ENCODE assay signal across 8 cellular contexts in genomic region chr15:91271565-91272153, GRCh38.
DNase-seq lines count a peak whose midpoint lies in the region; ATAC-seq, FAIRE-seq and TF ChIP-seq lines count a peak whose summit lies in the region.

No MANE protein-coding gene starts in this region.

- H3K27ac ChIP-seq in HEK293 (ENCODE audit: extremely low read depth, low read depth, low read length) (no peak overlapping the region), left lung (no peak overlapping the region)

- H3K4me1 ChIP-seq in HEK293 (ENCODE audit: control insufficient read depth, insufficient read depth, low read length) (no peaks in the 10 kb centered on the region), left lung (peaks cover 0 to 8% of the 10 kb centered on the region in 2 donors)

- TF ChIP-seq CTCF in D721Med (IDR thresholded peaks at IDR 0.05; ENCODE audit: insufficient read depth, missing control alignments) (peak; percentile 89), HEK293 (tag by site-specific recombination; IDR thresholded peaks at IDR 0.05) (peak; percentile 63), left lung (IDR thresholded peaks at IDR 0.05) (peak; percentile 52 to 83)

- no peaks in the 10 kb centered on the region for H3K36me3 ChIP-seq in HEK293 (ENCODE audit: control insufficient read depth in 2 of 2, insufficient read depth in 1 of 2, low read length in 2 of 2)
- H3K36me3 ChIP-seq in left lung: no peaks in the 10 kb centered on the region

- H3K4me3 ChIP-seq in HEK293 (ENCODE audit: low read depth, low read length) (no peak overlapping the region), left lung (no peak overlapping the region)

- H3K9me3 ChIP-seq in HEK293 (ENCODE audit: control insufficient read depth, insufficient read depth, low read depth, low read length): no peaks in the 10 kb centered on the region
- H3K9me3 ChIP-seq in left lung: no peaks in the 10 kb centered on the region

- ATAC-seq in left lung (peak; percentile 96), HG03442 (IDR thresholded peaks at IDR 0.05; ENCODE audit: unreplicated experiment) (no peak)

- POLR2A ChIA-PET in HEK293 (lab: Yijun Ruan, JAX): interaction anchor here (0.6 to 1.5 kb wide), 3 partner anchors 315 to 342 kb away, joined by 3 to 5 read pairs (median 4); no protein-coding TSS in a partner anchor

- intact Hi-C loops in left lung (cut with DNase I): loop anchor here in 1 of 2 donors (5.0 kb wide), 1 partner anchor 314 kb away; no protein-coding TSS in a partner anchor

- DNase-seq in D721Med (ENCODE audit: insufficient read length, low spot score): peak; percentile 36
- peak; percentile 7 for DNase-seq in NCI-H2196 treated with DMSO at 0.1 percent for 48 hours (lab: John Stamatoyannopoulos, UW; ENCODE audit: unreplicated experiment)
- peak; percentile 37 for DNase-seq in activated CD4-positive, CD25-positive, alpha-beta regulatory T cell treated with anti-CD3 and anti-CD28 coated beads, Interleukin-2, amount 50 U/mL, for 16 hours (ENCODE audit: low read depth, low spot score)
- DNase-seq in cerebellar cortex (ENCODE audit: low spot score): peak; percentile 89
- DNase-seq in left lung: no peak
- DNase-seq in stimulated activated CD4-positive, alpha-beta T cell treated with anti-CD3 and anti-CD28 coated beads, Interleukin-4, amount 100 ng/mL, for 48 hours (ENCODE audit: low read depth in 2 of 2): peak; percentile 30 to 41

- CTCF ChIA-PET in HEK293 (lab: Yijun Ruan, JAX): interaction anchor here (0.6 to 3.5 kb wide), 58 partner anchors 8 to 978 kb away, joined by 3 to 131 read pairs (median 4); partner anchors contain the start of genes HDDC3, MAN2A2, RCCD1 and VPS33B

- H3K27me3 ChIP-seq in left lung: peaks cover 3 to 19% of the 10 kb centered on the region in 2 donors

- FAIRE-seq in D721Med (lab: Jason Lieb, UNC): peak; percentile 67

TF ChIP-seq in HEK293, 187 proteins besides CTCF, POLR2A, EP300 and RAD21:
- TF ChIP-seq ZNF654 (tag by site-specific recombination; IDR thresholded peaks at IDR 0.05; ENCODE audit: low read depth) (peak; percentile 86), ZNF660 (tag by site-specific recombination; IDR thresholded peaks at IDR 0.05) (peak; percentile 55; the same call in 1 of the 2 replicates), ZNF549 (tag by site-specific recombination; IDR thresholded peaks at IDR 0.05) (no peak), ZBTB6 (tag by site-specific recombination; IDR thresholded peaks at IDR 0.05) (no peak), ZNF391 (tag by site-specific recombination; IDR thresholded peaks at IDR 0.05; ENCODE audit: borderline replicate concordance, low read depth) (no peak)

Comparison
In these comparisons a context has a peak if more than half of its experiments do, and no peak if none do; other contexts are left out.
1. DNase-seq: peak in D721Med (single experiment), NCI-H2196 treated with DMSO at 0.1 percent for 48 hours (single experiment), activated CD4-positive, CD25-positive, alpha-beta regulatory T cell treated with anti-CD3 and anti-CD28 coated beads, Interleukin-2, amount 50 U/mL, for 16 hours (single experiment), cerebellar cortex (single experiment) and stimulated activated CD4-positive, alpha-beta T cell treated with anti-CD3 and anti-CD28 coated beads, Interleukin-4, amount 100 ng/mL, for 48 hours (2 of 2); none in left lung (0 of 2).
2. Peak in every context shown above with its lines, with median percentiles within 50 percentile points of each other: CTCF ChIP-seq.